In the genomic region with DNA sequence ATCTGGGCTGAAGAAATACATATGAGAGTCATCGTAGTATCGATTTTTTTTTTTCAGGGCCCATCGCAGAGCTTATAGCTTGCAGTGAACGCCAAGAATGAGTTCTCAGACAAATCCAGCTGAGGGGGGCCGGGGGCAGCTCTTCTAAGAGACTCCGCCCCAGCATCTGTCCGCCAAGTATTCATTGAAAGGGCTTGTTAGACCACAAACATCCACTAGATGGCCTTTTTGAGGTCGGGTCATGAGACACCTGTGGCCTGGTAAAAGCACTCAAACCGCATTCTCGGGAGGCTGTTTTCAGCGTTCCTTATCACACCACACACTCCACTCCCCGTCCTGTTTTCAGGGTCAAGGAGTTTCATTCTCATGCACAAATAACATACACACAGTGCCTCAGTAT, we compare ENCODE assay signal across 11 cellular contexts. TPM values are rescaled to one million over a fixed set of nuclear protein-coding genes. Genes with fewer than 3 reads are reported as not detected.
DNase-seq lines count a peak whose midpoint lies in the region; ATAC-seq lines count a peak whose summit lies in the region.
"Not testable (repeated sequence)": the region's sequence is repeated elsewhere in the genome, so short reads cannot be mapped to it uniquely, and the experiment has no call there.
"Had no signal": no experiment of that assay in that cellular context is flagged by ENCODE, and none has a peak within 500 bp of the region (broad histone marks: within the 10 kb centered on the region; RNA-seq: fewer than 3 reads in every experiment).

No MANE protein-coding gene starts in this region.

- not testable (repeated sequence) for H3K36me3 Mint-ChIP-seq in activated naive CD4-positive, alpha-beta T cell treated with anti-CD3 and anti-CD28 coated beads, Interleukin-2, amount 50 U/mL, for 72 hours; memory B cell

- not testable (repeated sequence) for H3K27ac Mint-ChIP-seq in activated naive CD4-positive, alpha-beta T cell treated with anti-CD3 and anti-CD28 coated beads, Interleukin-2, amount 50 U/mL, for 72 hours; memory B cell

- not testable (repeated sequence) for H3K9me3 Mint-ChIP-seq in activated naive CD4-positive, alpha-beta T cell treated with anti-CD3 and anti-CD28 coated beads, Interleukin-2, amount 50 U/mL, for 72 hours; memory B cell

- not testable (repeated sequence) for H3K4me1 Mint-ChIP-seq in memory B cell

- not testable (repeated sequence) for H3K27me3 Mint-ChIP-seq in memory B cell

- ATAC-seq in GM18498 (IDR thresholded peaks at IDR 0.05; ENCODE audit: unreplicated experiment) (peak; percentile 52), GM19455 (IDR thresholded peaks at IDR 0.05; ENCODE audit: unreplicated experiment) (peak; percentile 66), HG02759 (IDR thresholded peaks at IDR 0.05; ENCODE audit: unreplicated experiment) (peak; percentile 75), HG03175 (IDR thresholded peaks at IDR 0.05; ENCODE audit: unreplicated experiment) (peak; percentile 68), SK-N-SH treated with all-trans-retinoic acid at 6 μM for 48 hours (peak; percentile 41; the same call in 1 of the 3 replicates), memory B cell (ENCODE audit: low read depth) (peak; percentile 47)
- peak; percentile 36 to 54 for ATAC-seq in activated naive CD4-positive, alpha-beta T cell treated with anti-CD3 and anti-CD28 coated beads, Interleukin-2, amount 50 U/mL, for 72 hours

- not testable (repeated sequence) for DNase-seq in activated naive CD4-positive, alpha-beta T cell treated with anti-CD3 and anti-CD28 coated beads, Interleukin-2, amount 50 U/mL, for 72 hours (ENCODE audit: low spot score in 2 of 2); memory B cell (ENCODE audit: low spot score in 2 of 2)

- not testable (repeated sequence) for H3K4me3 Mint-ChIP-seq in memory B cell

RNA-seq across cellular contexts. Expression of a gene that starts 15.2 kb away (rescaled TPM):
- total RNA-seq in activated naive CD4-positive, alpha-beta T cell treated with anti-CD3 and anti-CD28 coated beads, Interleukin-2, amount 50 U/mL, for 72 hours: not detected
- total RNA-seq: A673; CD8-positive, alpha-beta memory T cell; H4; SJCRH30 had no signal
